In the genomic region with DNA sequence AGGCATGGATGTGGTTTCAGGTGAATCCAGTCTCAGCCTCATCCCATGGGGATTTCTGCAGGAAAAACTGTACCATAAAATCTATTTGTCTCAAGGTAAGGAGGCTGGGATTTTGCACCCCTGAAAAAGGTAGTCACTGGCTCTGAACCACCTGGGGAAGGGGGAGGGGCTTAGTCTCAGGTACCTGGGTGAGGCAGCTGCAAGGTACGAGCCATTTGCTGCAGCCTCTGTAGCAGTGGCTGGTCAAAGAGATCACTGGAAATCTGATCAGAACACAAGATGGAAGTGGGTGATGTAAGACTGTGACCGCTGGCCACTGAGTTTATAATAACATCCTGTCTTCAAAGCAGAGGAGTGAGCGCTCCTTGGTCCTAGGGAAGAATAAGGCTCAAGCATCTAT, we compare ENCODE assay signal across 21 cellular contexts.
"Had no signal": no experiment of that assay in that cellular context is flagged by ENCODE, and none has a peak within 500 bp of the region (broad histone marks: within the 10 kb centered on the region; RNA-seq: fewer than 3 reads in every experiment).

No MANE protein-coding gene starts in this region.

- H3K27ac ChIP-seq: esophagus squamous epithelium, gastroesophageal sphincter, left ventricle myocardium inferior, lower lobe of right lung, neural progenitor cell, pancreas, upper lobe of left lung, uterus had no signal

- H3K4me1 ChIP-seq: esophagus squamous epithelium, gastroesophageal sphincter, left ventricle myocardium inferior, lower lobe of right lung, pancreas, upper lobe of left lung, uterus had no signal

- H3K4me3 ChIP-seq: esophagus squamous epithelium, gastroesophageal sphincter, left ventricle myocardium inferior, lower lobe of right lung, neural progenitor cell, pancreas, smooth muscle cell, upper lobe of left lung, uterus had no signal

- H3K27me3 ChIP-seq: neural progenitor cell, pancreas, upper lobe of left lung, uterus had no signal

- H3K4me3 Mint-ChIP-seq: effector memory CD8-positive, alpha-beta T cell; immature natural killer cell; memory B cell; mesothelial cell of epicardium; natural killer cell; neural progenitor cell had no signal

- H3K9me3 ChIP-seq: esophagus squamous epithelium, gastroesophageal sphincter, left ventricle myocardium inferior, lower lobe of right lung, pancreas, upper lobe of left lung, uterus had no signal

- DNase-seq: cortex of kidney; effector memory CD8-positive, alpha-beta T cell; esophagus squamous epithelium; foreskin fibroblast; immature natural killer cell; left ventricle myocardium inferior; lower lobe of right lung; natural killer cell; nucleus accumbens; pancreas; right cardiac atrium; stimulated activated CD4-positive, alpha-beta T cell treated with anti-CD3 and anti-CD28 coated beads, Interleukin-2, amount 100 ng/mL, for 48 hours; stimulated activated naive CD4-positive, alpha-beta T cell treated with Interleukin-2 at 50 U/mL for 16 hours; upper lobe of left lung; uterus had no signal

- H3K36me3 ChIP-seq: esophagus squamous epithelium, gastroesophageal sphincter, left ventricle myocardium inferior, lower lobe of right lung, neural progenitor cell, pancreas, upper lobe of left lung, uterus had no signal

- H3K4me1 Mint-ChIP-seq: immature natural killer cell, memory B cell, mesothelial cell of epicardium, natural killer cell had no signal

- ATAC-seq: effector memory CD8-positive, alpha-beta T cell; gastroesophageal sphincter; lower lobe of right lung; natural killer cell; pancreas; right cardiac atrium had no signal

- H3K27ac Mint-ChIP-seq: effector memory CD8-positive, alpha-beta T cell; immature natural killer cell; memory B cell; mesothelial cell of epicardium; natural killer cell; neural progenitor cell; progenitor cell of endocrine pancreas had no signal

- H3K36me3 Mint-ChIP-seq: immature natural killer cell, memory B cell, mesothelial cell of epicardium, natural killer cell, neural progenitor cell had no signal

- H3K9me3 Mint-ChIP-seq: immature natural killer cell, memory B cell, mesothelial cell of epicardium, natural killer cell, neural progenitor cell had no signal
